Comparison of ENCODE assay signal across 1 cellular context in the genomic region with DNA sequence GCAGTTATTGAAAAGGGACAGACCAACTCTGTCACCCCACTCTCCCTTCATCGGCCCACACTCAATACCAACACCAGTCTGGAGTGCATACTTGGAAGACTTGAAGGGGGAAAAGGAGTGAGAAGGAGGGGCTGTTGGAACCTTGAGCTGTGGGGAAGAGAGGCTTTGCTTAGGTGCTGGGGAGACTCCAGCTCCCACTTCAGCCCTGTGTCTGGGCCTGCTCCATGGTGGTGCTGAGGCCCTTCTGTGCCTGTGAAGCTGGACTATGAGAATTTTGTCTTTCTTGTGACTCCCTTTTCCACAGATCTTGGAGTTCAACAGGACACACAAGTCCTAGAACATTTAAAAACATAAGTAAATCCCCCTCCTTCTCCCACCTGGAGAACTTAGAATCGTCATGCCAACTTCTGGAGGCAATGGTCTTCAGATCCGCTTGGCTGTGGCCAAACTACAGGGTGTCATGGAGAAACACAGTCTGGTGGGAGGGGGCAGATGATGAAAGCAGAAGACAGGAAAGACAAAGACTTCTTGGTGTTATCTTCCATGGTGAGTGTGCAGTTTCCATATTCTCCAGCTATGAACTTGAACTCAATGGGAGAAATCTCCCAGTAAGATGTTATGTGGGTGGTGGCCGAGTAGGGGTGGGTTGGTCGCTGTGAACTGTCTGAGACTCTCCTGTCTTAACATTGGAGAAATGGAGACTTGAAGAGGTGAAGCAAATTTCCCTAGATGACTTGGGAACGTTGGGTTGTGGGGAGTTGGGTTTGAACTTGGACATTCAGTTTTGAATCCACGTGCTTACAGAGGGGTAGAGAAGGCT.
TF ChIP-seq lines count a peak whose summit lies in the region.

No MANE protein-coding gene starts in this region.

TF ChIP-seq in K562, 482 proteins besides CTCF, POLR2A, EP300 and RAD21 (continued from another document and continues in another):
- TF ChIP-seq CREB1 (IDR thresholded peaks at IDR 0.05) (no peak), CREB1 (CRISPR knock-in tag; IDR thresholded peaks at IDR 0.05) (no peak), SRSF3 (IDR thresholded peaks at IDR 0.05; ENCODE audit: insufficient read depth, low read length) (no peak), SMAD1 (IDR thresholded peaks at IDR 0.05; ENCODE audit: low read depth, low read length, partially characterized antibody) (no peak), ZNF408 (CRISPR knock-in tag; IDR thresholded peaks at IDR 0.05; ENCODE audit: low read depth) (no peak), SNIP1 (IDR thresholded peaks at IDR 0.05; ENCODE audit: low read depth) (no peak), TCF7 (IDR thresholded peaks at IDR 0.05; ENCODE audit: borderline replicate concordance) (no peak), JUN (IDR thresholded peaks at IDR 0.05; ENCODE audit: borderline replicate concordance, low read depth, low read length) (0 out of 2 replicates have a peak, but pooled peaks have one; percentile 28), JUN (CRISPR knock-in tag; IDR thresholded peaks at IDR 0.05; ENCODE audit: borderline replicate concordance) (no peak), PRMT5 (CRISPR knock-in tag; IDR thresholded peaks at IDR 0.05) (no peak), HNRNPK (IDR thresholded peaks at IDR 0.05; ENCODE audit: low read depth, low read length, poor library complexity, severe bottlenecking) (no peak), ZNF12 (CRISPR knock-in tag; IDR thresholded peaks at IDR 0.05) (no peak), ZNF274 (IDR thresholded peaks at IDR 0.05; ENCODE audit: borderline replicate concordance, low read depth, low read length) (no peak), ZNF174 (CRISPR knock-in tag; IDR thresholded peaks at IDR 0.05) (no peak), PML (IDR thresholded peaks at IDR 0.05; ENCODE audit: low read length) (0 out of 2 replicates have a peak, but pooled peaks have one; percentile 17), RBM15 (IDR thresholded peaks at IDR 0.05; ENCODE audit: insufficient read depth, low read length) (no peak), CBX1 (IDR thresholded peaks at IDR 0.05; ENCODE audit: low read depth) (no peak), ZNF444 (CRISPR knock-in tag; IDR thresholded peaks at IDR 0.05) (no peak), BRF1 (IDR thresholded peaks at IDR 0.05; ENCODE audit: borderline replicate concordance, extremely low read depth, insufficient read length) (no peak), CSDE1 (IDR thresholded peaks at IDR 0.05) (no peak), SOX6 (IDR thresholded peaks at IDR 0.05) (peak; percentile 89), RBBP5 (IDR thresholded peaks at IDR 0.05; ENCODE audit: borderline replicate concordance, insufficient read depth, low read length, poor library complexity, severe bottlenecking) (peak; percentile 27), HDAC3 (IDR thresholded peaks at IDR 0.05; ENCODE audit: borderline replicate concordance, partially characterized antibody) (no peak), ZBED1 (IDR thresholded peaks at IDR 0.05) (no peak), ZNF384 (IDR thresholded peaks at IDR 0.05; ENCODE audit: low read depth, low read length) (no peak), ZBTB1 (CRISPR knock-in tag; IDR thresholded peaks at IDR 0.05; ENCODE audit: borderline replicate concordance, low read depth) (no peak), ZNF398 (CRISPR knock-in tag; IDR thresholded peaks at IDR 0.05) (no peak), ZNF785 (CRISPR knock-in tag; IDR thresholded peaks at IDR 0.05) (no peak), SNAPC5 (CRISPR knock-in tag; IDR thresholded peaks at IDR 0.05) (no peak), BRD4 (IDR thresholded peaks at IDR 0.05) (no peak), DPF2 (IDR thresholded peaks at IDR 0.05) (peak; percentile 84), HCFC1 (IDR thresholded peaks at IDR 0.05; ENCODE audit: low read depth, low read length) (no peak), NONO (IDR thresholded peaks at IDR 0.05; ENCODE audit: low read depth in 2 of 2, low read length in 1 of 2) (no peak), JUNB (CRISPR knock-in tag; conservative IDR thresholded peaks at IDR 0.05) (no peak), GMEB1 (CRISPR knock-in tag; IDR thresholded peaks at IDR 0.05) (no peak), SRSF7 (optimal IDR thresholded peaks at IDR 0.05; ENCODE audit: low read depth, low read length) (no peak)
- TF ChIP-seq, protein P1, sequence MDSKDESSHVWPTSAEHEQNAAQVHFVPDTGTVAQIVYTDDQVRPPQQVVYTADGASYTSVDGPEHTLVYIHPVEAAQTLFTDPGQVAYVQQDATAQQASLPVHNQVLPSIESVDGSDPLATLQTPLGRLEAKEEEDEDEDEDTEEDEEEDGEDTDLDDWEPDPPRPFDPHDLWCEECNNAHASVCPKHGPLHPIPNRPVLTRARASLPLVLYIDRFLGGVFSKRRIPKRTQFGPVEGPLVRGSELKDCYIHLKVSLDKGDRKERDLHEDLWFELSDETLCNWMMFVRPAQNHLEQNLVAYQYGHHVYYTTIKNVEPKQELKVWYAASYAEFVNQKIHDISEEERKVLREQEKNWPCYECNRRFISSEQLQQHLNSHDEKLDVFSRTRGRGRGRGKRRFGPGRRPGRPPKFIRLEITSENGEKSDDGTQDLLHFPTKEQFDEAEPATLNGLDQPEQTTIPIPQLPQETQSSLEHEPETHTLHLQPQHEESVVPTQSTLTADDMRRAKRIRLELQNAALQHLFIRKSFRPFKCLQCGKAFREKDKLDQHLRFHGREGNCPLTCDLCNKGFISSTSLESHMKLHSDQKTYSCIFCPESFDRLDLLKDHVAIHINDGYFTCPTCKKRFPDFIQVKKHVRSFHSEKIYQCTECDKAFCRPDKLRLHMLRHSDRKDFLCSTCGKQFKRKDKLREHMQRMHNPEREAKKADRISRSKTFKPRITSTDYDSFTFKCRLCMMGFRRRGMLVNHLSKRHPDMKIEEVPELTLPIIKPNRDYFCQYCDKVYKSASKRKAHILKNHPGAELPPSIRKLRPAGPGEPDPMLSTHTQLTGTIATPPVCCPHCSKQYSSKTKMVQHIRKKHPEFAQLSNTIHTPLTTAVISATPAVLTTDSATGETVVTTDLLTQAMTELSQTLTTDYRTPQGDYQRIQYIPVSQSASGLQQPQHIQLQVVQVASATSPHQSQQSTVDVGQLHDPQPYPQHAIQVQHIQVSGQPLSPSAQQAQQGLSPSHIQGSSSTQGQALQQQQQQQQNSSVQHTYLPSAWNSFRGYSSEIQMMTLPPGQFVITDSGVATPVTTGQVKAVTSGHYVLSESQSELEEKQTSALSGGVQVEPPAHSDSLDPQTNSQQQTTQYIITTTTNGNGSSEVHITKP (IDR thresholded peaks at IDR 0.05; ENCODE audit: partially characterized antibody) = no peak
- TF ChIP-seq, protein P2, sequence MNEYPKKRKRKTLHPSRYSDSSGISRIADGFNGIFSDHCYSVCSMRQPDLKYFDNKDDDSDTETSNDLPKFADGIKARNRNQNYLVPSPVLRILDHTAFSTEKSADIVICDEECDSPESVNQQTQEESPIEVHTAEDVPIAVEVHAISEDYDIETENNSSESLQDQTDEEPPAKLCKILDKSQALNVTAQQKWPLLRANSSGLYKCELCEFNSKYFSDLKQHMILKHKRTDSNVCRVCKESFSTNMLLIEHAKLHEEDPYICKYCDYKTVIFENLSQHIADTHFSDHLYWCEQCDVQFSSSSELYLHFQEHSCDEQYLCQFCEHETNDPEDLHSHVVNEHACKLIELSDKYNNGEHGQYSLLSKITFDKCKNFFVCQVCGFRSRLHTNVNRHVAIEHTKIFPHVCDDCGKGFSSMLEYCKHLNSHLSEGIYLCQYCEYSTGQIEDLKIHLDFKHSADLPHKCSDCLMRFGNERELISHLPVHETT (CRISPR knock-in tag; conservative IDR thresholded peaks at IDR 0.05 in 1 of 2, IDR thresholded peaks at IDR 0.05 in 1 of 2) = peak in 1 of 2 experiments; percentile 90; a peak in 2 of 4 replicates
- TF ChIP-seq, protein P3, sequence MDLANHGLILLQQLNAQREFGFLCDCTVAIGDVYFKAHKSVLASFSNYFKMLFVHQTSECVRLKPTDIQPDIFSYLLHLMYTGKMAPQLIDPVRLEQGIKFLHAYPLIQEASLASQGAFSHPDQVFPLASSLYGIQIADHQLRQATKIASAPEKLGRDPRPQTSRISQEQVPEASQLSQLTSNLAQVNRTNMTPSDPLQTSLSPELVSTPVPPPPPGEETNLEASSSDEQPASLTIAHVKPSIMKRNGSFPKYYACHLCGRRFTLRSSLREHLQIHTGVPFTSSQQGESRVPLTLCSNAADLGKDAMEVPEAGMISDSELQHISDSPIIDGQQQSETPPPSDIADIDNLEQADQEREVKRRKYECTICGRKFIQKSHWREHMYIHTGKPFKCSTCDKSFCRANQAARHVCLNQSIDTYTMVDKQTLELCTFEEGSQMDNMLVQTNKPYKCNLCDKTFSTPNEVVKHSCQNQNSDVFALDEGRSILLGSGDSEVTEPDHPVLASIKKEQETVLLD (IDR thresholded peaks at IDR 0.05) = no peak
- TF ChIP-seq, protein P4, sequence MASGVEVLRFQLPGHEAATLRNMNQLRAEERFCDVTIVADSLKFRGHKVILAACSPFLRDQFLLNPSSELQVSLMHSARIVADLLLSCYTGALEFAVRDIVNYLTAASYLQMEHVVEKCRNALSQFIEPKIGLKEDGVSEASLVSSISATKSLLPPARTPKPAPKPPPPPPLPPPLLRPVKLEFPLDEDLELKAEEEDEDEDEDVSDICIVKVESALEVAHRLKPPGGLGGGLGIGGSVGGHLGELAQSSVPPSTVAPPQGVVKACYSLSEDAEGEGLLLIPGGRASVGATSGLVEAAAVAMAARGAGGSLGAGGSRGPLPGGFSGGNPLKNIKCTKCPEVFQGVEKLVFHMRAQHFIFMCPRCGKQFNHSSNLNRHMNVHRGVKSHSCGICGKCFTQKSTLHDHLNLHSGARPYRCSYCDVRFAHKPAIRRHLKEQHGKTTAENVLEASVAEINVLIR (CRISPR knock-in tag; IDR thresholded peaks at IDR 0.05) = no peak
- TF ChIP-seq, protein P5, sequence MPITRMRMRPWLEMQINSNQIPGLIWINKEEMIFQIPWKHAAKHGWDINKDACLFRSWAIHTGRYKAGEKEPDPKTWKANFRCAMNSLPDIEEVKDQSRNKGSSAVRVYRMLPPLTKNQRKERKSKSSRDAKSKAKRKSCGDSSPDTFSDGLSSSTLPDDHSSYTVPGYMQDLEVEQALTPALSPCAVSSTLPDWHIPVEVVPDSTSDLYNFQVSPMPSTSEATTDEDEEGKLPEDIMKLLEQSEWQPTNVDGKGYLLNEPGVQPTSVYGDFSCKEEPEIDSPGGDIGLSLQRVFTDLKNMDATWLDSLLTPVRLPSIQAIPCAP (CRISPR knock-in tag; IDR thresholded peaks at IDR 0.05; ENCODE audit: borderline replicate concordance) = no peak
- TF ChIP-seq, protein P6, sequence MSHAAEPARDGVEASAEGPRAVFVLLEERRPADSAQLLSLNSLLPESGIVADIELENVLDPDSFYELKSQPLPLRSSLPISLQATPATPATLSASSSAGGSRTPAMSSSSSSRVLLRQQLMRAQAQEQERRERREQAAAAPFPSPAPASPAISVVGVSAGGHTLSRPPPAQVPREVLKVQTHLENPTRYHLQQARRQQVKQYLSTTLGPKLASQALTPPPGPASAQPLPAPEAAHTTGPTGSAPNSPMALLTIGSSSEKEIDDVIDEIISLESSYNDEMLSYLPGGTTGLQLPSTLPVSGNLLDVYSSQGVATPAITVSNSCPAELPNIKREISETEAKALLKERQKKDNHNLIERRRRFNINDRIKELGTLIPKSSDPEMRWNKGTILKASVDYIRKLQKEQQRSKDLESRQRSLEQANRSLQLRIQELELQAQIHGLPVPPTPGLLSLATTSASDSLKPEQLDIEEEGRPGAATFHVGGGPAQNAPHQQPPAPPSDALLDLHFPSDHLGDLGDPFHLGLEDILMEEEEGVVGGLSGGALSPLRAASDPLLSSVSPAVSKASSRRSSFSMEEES (CRISPR knock-in tag; IDR thresholded peaks at IDR 0.05) = no peak
- TF ChIP-seq, protein P7, sequence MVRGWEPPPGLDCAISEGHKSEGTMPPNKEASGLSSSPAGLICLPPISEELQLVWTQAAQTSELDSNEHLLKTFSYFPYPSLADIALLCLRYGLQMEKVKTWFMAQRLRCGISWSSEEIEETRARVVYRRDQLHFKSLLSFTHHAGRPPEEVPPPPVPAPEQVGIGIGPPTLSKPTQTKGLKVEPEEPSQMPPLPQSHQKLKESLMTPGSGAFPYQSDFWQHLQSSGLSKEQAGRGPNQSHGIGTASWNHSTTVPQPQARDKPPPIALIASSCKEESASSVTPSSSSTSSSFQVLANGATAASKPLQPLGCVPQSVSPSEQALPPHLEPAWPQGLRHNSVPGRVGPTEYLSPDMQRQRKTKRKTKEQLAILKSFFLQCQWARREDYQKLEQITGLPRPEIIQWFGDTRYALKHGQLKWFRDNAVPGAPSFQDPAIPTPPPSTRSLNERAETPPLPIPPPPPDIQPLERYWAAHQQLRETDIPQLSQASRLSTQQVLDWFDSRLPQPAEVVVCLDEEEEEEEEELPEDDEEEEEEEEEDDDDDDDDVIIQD (CRISPR knock-in tag; IDR thresholded peaks at IDR 0.05) = no peak
- TF ChIP-seq, protein P8, sequence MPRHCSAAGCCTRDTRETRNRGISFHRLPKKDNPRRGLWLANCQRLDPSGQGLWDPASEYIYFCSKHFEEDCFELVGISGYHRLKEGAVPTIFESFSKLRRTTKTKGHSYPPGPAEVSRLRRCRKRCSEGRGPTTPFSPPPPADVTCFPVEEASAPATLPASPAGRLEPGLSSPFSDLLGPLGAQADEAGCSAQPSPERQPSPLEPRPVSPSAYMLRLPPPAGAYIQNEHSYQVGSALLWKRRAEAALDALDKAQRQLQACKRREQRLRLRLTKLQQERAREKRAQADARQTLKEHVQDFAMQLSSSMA (CRISPR knock-in tag; IDR thresholded peaks at IDR 0.05) = no peak
